In the genomic region with DNA sequence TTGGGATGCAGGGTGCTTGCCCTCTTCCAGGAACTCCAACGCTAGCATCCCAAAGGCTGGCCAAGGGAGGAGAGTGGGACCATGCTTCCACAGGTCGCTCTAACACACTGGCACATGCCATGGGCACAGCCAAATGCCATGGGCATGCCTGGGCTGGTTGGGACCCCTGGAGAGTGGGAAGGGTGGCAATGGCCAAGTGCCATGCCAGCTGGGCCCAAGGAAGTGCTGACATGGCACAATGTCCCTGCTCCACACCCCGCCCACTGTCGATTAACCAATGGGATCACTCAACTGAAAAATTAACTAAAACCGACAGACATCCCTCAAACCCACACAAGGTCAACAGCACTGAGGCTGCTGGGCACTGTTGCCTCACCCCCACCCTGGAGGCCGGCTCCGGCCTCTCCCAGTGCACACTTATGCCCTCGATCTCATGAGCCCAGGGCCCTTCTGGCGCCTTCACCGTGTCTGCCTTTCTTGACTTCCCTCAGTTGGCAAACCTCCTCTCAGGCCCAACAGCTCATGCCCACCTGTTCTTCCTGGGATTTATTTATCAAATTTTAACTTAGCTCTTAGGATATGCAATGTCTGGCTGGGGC, we compare ENCODE assay signal across 20 cellular contexts.
DNase-seq lines count a peak whose midpoint lies in the region; ATAC-seq, FAIRE-seq and TF ChIP-seq lines count a peak whose summit lies in the region.
"Had no signal": no experiment of that assay in that cellular context is flagged by ENCODE, and none has a peak within 500 bp of the region (broad histone marks: within the 10 kb centered on the region; RNA-seq: fewer than 3 reads in every experiment).

No MANE protein-coding gene starts in this region.

- H4K8ac ChIP-seq in H1 (ENCODE audit: extremely low read depth, insufficient read depth, low read length), result no peak overlapping the region

- no peaks in the 10 kb centered on the region for H4K20me1 ChIP-seq in H1 (replicated peaks in 1 of 2; ENCODE audit: control insufficient read depth in 1 of 2, insufficient read depth in 2 of 2, low read length in 2 of 2)

- no peaks in the 10 kb centered on the region for H3K4me1 ChIP-seq in H1 (replicated peaks in 1 of 4; ENCODE audit: control insufficient read depth in 3 of 4, insufficient read depth in 4 of 4, low read length in 3 of 4)
- H3K4me1 ChIP-seq: HAP-1 had no signal

- no peak overlapping the region for H3K9ac ChIP-seq in H1 (replicated peaks in 1 of 4; ENCODE audit: extremely low read depth in 1 of 4, low read depth in 3 of 4, low read length in 3 of 4)
- H3K9ac ChIP-seq: GM23248 had no signal

- H3K4me2 ChIP-seq in H1 (ENCODE audit: insufficient read depth in 1 of 2, low read depth in 2 of 2, low read length in 2 of 2), result no peak overlapping the region

- no peak overlapping the region for H3K4ac ChIP-seq in H1 (replicated peaks; ENCODE audit: insufficient read length, low read depth, low read length)

- H3K79me2 ChIP-seq in H1 (ENCODE audit: control insufficient read depth in 1 of 2, insufficient read depth in 2 of 2, low read length in 2 of 2), result no peaks in the 10 kb centered on the region

- no peak overlapping the region for H2AK5ac ChIP-seq in H1 (ENCODE audit: low read depth, low read length)

- TF ChIP-seq POLR2A in H1 (IDR thresholded peaks at IDR 0.05; ENCODE audit: control extremely low read depth in 1 of 2, low read depth in 2 of 2, low read length in 2 of 2) (no peak), erythroblast (IDR thresholded peaks at IDR 0.05; ENCODE audit: low read length) (no peak)

- H2BK20ac ChIP-seq in H1 (ENCODE audit: low read length), result no peak overlapping the region

- H3K14ac ChIP-seq in H1 (ENCODE audit: insufficient read length), result no peak overlapping the region

- H3K18ac ChIP-seq in H1 (ENCODE audit: extremely low read depth, low read length), result no peak overlapping the region

- H2BK120ac ChIP-seq in H1 (replicated peaks; ENCODE audit: low read depth, low read length), result no peak overlapping the region

- peak; percentile 47 for DNase-seq in activated effector memory CD4-positive, alpha-beta T cell treated with anti-CD3 and anti-CD28 coated beads, Interleukin-2, amount 50 U/mL, for 16 hours
- no peak for DNase-seq in activated effector memory CD4-positive, alpha-beta T cell treated with Interleukin-2 at 50 U/mL for 16 hours
- peak; percentile 22 for DNase-seq in H7
- DNase-seq in H1 (ENCODE audit: low read depth in 1 of 2, low spot score in 2 of 2), result no peak
- no peak for DNase-seq in erythroblast (lab: John Stamatoyannopoulos, UW)
- DNase-seq: 8988T; C1 segment of cervical spinal cord; Calu3; CD4-positive, alpha-beta memory T cell; COR-L47; DMS53; DMS79 treated with DMSO at 0.1 percent for 48 hours; GF-D8; GM23248; HFFc6 had no signal

- POLR2A ChIA-PET in H1 (lab: Charles Lee; ENCODE audit: partially characterized antibody), result interaction anchor here (1.0 kb wide), 1 partner anchor 97 kb away, joined by 3 read pairs; no protein-coding TSS in a partner anchor

- no peak for TF ChIP-seq CTCF in H1 (IDR thresholded peaks at IDR 0.05; ENCODE audit: control extremely low read depth in 1 of 3, insufficient read depth in 1 of 3, low read depth in 1 of 3, low read length in 3 of 3)

- H3K27me3 ChIP-seq in H7 (ENCODE audit: control insufficient read depth, insufficient read depth, low read length), result no peaks in the 10 kb centered on the region
- no peaks in the 10 kb centered on the region for H3K27me3 ChIP-seq in H1 (replicated peaks in 1 of 4; ENCODE audit: control insufficient read depth in 3 of 4, extremely low read depth in 1 of 4, insufficient read depth in 3 of 4, low read length in 3 of 4)

- 83% methylated on average over 10 of the region's 10 CpGs; no CpG with 5 or more reads in 1 of the 2 experiments for WGBS in H1 (ENCODE audit: extremely low coverage in 1 of 2, insufficient coverage in 1 of 2, insufficient read length in 1 of 2, insufficient replicate concordance in 2 of 2, low coverage in 1 of 2, low lambda C conversion rate in 2 of 2, missing lambda C conversion rate in 1 of 2), 2 experiments

- H3K4me3 ChIP-seq in H7 (ENCODE audit: insufficient read depth, low read depth, low read length), result no peak overlapping the region
- no peak overlapping the region for H3K4me3 ChIP-seq in H1 (ENCODE audit: extremely low read depth in 1 of 4, insufficient read depth in 2 of 4, low read depth in 3 of 4, low read length in 4 of 4)
- H3K4me3 ChIP-seq: GM23248, HAP-1 had no signal

- no peak overlapping the region for H3K23ac ChIP-seq in H1 (ENCODE audit: insufficient read length)

- H3K23me2 ChIP-seq in H1 (ENCODE audit: low read depth, low read length), result no peaks in the 10 kb centered on the region

- H3K9me3 ChIP-seq in H1 (ENCODE audit: insufficient read depth in 2 of 2, low read depth in 1 of 2, low read length in 1 of 2), result no peaks in the 10 kb centered on the region
- H3K9me3 ChIP-seq: HAP-1 had no signal

- no peak overlapping the region for H2BK5ac ChIP-seq in H1 (ENCODE audit: low read depth, low read length)

- H3K36me3 ChIP-seq in H7 (replicated peaks; ENCODE audit: control insufficient read depth, insufficient read depth, low read length), result no peaks in the 10 kb centered on the region
- H3K36me3 ChIP-seq in H1 (ENCODE audit: control insufficient read depth in 2 of 4, insufficient read depth in 4 of 4, low read length in 3 of 4), result no peaks in the 10 kb centered on the region
- H3K36me3 ChIP-seq: HAP-1 had no signal

- no peak overlapping the region for H2BK15ac ChIP-seq in H1 (ENCODE audit: low read length)

- no peaks in the 10 kb centered on the region for H3K79me1 ChIP-seq in H1 (ENCODE audit: low read depth, low read length)

- no peak for ATAC-seq in GM18511 (IDR thresholded peaks at IDR 0.05; ENCODE audit: unreplicated experiment)
- ATAC-seq in HG03025 (IDR thresholded peaks at IDR 0.05; ENCODE audit: low FRiP score, unreplicated experiment), result no peak

- H2AFZ ChIP-seq in H1 (ENCODE audit: low read length), result no peak overlapping the region
- H2AFZ ChIP-seq: GM23248 had no signal

- FAIRE-seq in H1 (lab: Jason Lieb, UNC), result no peak
- FAIRE-seq: GM12891, GM18507 had no signal

- H3K27ac ChIP-seq in H1 (ENCODE audit: low read depth, low read length), result no peak overlapping the region
- H3K27ac ChIP-seq: GM23248 had no signal

- no peak overlapping the region for H4K91ac ChIP-seq in H1 (replicated peaks; ENCODE audit: insufficient read length, low read length)

- no peak overlapping the region for H4K5ac ChIP-seq in H1 (ENCODE audit: insufficient read length, low read depth, low read length)

- CTCF ChIA-PET in H1 (lab: Charles Lee; ENCODE audit: partially characterized antibody), result interaction anchor here (0.9 to 1.3 kb wide), 4 partner anchors 9 to 141 kb away, joined by 3 to 4 read pairs (median 4); no protein-coding TSS in a partner anchor

- H3K56ac ChIP-seq in H1 (replicated peaks; ENCODE audit: insufficient read length, low read depth, low read length), result no peak overlapping the region

- H2BK12ac ChIP-seq in H1 (ENCODE audit: low read depth, low read length), result no peak overlapping the region

- no peak for TF ChIP-seq RAD21 in H1 (IDR thresholded peaks at IDR 0.05 in 1 of 2, conservative IDR thresholded peaks at IDR 0.05 in 1 of 2; ENCODE audit: low read depth in 2 of 2, low read length in 2 of 2)

- no peak for TF ChIP-seq EP300 in H1 (IDR thresholded peaks at IDR 0.05; ENCODE audit: borderline replicate concordance in 1 of 2, low read depth in 2 of 2, low read length in 2 of 2)

TF ChIP-seq in H1, 55 proteins besides CTCF, POLR2A, EP300 and RAD21:
- TF ChIP-seq MAX (IDR thresholded peaks at IDR 0.05), result no peak
- TF ChIP-seq JUND (IDR thresholded peaks at IDR 0.05; ENCODE audit: low read length), result no peak
- TF ChIP-seq MAFK (IDR thresholded peaks at IDR 0.05; ENCODE audit: low read depth, low read length), result peak; percentile 24; the same call in 1 of the 2 replicates
- TF ChIP-seq KDM4A (IDR thresholded peaks at IDR 0.05; ENCODE audit: low read depth, low read length, severe bottlenecking), result no peak

Comparison
In these comparisons a context has a peak if more than half of its experiments do, and no peak if none do; other contexts are left out.
1. DNase-seq: peak in activated effector memory CD4-positive, alpha-beta T cell treated with anti-CD3 and anti-CD28 coated beads, Interleukin-2, amount 50 U/mL, for 16 hours (single experiment) and H7 (single experiment); none in activated effector memory CD4-positive, alpha-beta T cell treated with Interleukin-2 at 50 U/mL for 16 hours (single experiment), H1 (0 of 2) and erythroblast (0 of 2).